Comparison of ENCODE assay signal across 26 cellular contexts in genomic region chr9:100583019-100583802, GRCh38. TPM values are rescaled to one million over a fixed set of nuclear protein-coding genes. Genes with fewer than 3 reads are reported as not detected.
"Had no signal": no experiment of that assay in that cellular context is flagged by ENCODE, and none has a peak within 500 bp of the region (broad histone marks: within the 10 kb centered on the region; RNA-seq: fewer than 3 reads in every experiment).

No MANE protein-coding gene starts in this region.

- H3K4me3 ChIP-seq: ascending aorta, cardiac muscle cell, SJCRH30, SK-N-MC had no signal

- H3K27ac ChIP-seq: ascending aorta, cardiac muscle cell, SJCRH30, SK-N-MC had no signal

- H3K9me3 ChIP-seq: ascending aorta, SJCRH30 had no signal

- H3K36me3 ChIP-seq: ascending aorta, cardiac muscle cell had no signal

- H3K27me3 ChIP-seq: ascending aorta, cardiac muscle cell, SJCRH30 had no signal

- ATAC-seq: activated CD8-positive, alpha-beta T cell treated with anti-CD3 and anti-CD28 coated beads for 36 hours; Panc1 had no signal

- DNase-seq: activated CD4-positive, alpha-beta T cell treated with anti-CD3 and anti-CD28 coated beads, Interleukin-2, amount 10 ng/mL, durations not matched to agents 24 days and 14 days; activated CD4-positive, alpha-beta T cell treated with anti-CD3 and anti-CD28 coated beads, Interleukin-2, amount 50 U/mL, for 4 hours; activated CD8-positive, alpha-beta T cell treated with anti-CD3 and anti-CD28 coated beads for 36 hours; activated gamma-delta T cell; activated naive CD4-positive, alpha-beta T cell treated with Interleukin-2 at 50 U/mL for 16 hours; activated naive CD8-positive, alpha-beta T cell treated with anti-CD3 and anti-CD28 coated beads, Interleukin-2, amount 10 ng/mL, durations not matched to agents 7 days and 5 days; activated T-cell treated with anti-CD3 and anti-CD28 coated beads, Interleukin-2, amount 50 U/mL, for 1 hour; amygdala; Karpas-422; NCI-H1105; NCI-H1417 treated with DMSO at 0.1 percent for 48 hours; NCI-H187 treated with DMSO at 0.1 percent for 48 hours; NCI-H2081; NCI-H2171 treated with DMSO at 0.1 percent for 48 hours; NCI-H2227 treated with DMSO at 0.1 percent for 48 hours; NCI-H446; NCI-H510A treated with DMSO at 0.1 percent for 48 hours; NCI-H69; NCI-H82; SHP77; SJCRH30; T1000 had no signal

RNA-seq across cellular contexts. Expression of gene CAVIN4, which starts 5.3 kb away (rescaled TPM):
- total RNA-seq: ascending aorta had no signal
